In the genomic region with DNA sequence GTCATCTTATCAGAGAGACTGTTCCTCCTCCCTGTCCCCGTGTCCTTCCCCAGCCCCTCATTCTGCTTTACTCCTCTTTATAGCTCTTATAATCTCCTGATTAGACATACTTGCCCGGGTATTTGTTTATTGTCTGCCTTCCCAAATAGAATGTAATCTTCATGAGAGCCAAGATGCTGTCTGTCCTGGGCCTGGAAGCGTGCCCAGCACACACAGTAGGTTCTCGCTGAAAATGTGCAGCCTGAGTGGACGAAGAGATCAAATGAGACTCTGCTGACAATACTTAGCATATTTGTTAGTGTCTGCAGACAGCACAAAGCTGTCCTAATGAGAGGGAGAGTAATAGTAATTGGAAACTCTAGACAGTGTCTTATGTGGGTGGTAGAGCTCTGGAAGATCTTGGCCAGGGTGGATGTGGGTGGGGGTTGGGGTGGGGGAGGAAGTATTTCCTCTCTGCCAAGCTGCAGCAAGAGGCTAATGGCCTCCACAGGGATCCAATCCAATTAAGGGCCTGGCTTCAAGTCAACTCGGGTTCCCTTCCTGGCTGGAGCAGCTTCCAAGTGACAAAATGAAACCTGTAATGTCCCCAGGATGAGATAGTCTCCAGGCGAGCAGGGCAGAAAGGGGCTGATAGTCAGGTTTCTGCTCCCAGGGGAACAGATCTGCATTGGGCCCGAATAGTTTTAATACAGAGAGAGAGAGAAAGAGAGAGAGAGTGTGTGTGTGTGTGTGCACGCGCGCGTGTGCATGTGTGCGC, we compare ENCODE assay signal across 8 cellular contexts. TPM values are rescaled to one million over a fixed set of nuclear protein-coding genes. Genes with fewer than 3 reads are reported as not detected.
A peak's percentile ranks its signal among the peaks of the same experiment; 100 is the strongest.
DNase-seq lines count a peak whose midpoint lies in the region; ATAC-seq and TF ChIP-seq lines count a peak whose summit lies in the region.

No MANE protein-coding gene starts in this region.

- H3K4me1 ChIP-seq in GM23338 (ENCODE audit: insufficient read depth): peaks cover 46% of the 10 kb centered on the region
- peaks cover 14 to 46% (median 30%) of the 10 kb centered on the region in 9 donors for H3K4me1 ChIP-seq in heart right ventricle
- H3K4me1 ChIP-seq in skeletal muscle satellite cell (ENCODE audit: control insufficient read depth, insufficient read depth, low read length): peaks cover 17% of the 10 kb centered on the region

- H3K36me3 ChIP-seq in GM23338 (ENCODE audit: insufficient read depth): no peaks in the 10 kb centered on the region
- H3K36me3 ChIP-seq in SK-N-MC (ENCODE audit: insufficient read depth, low read length): no peaks in the 10 kb centered on the region
- H3K36me3 ChIP-seq in heart right ventricle: no peaks in the 10 kb centered on the region
- no peaks in the 10 kb centered on the region for H3K36me3 ChIP-seq in skeletal muscle satellite cell (ENCODE audit: insufficient read depth, low read length)

- no peaks in the 10 kb centered on the region; the same call in 2 of the 3 replicates for H3K9me3 Mint-ChIP-seq in GM23338

- intact Hi-C loops in heart right ventricle (cut with DNase I): no loop called here

- ATAC-seq in GM23338 (peak; percentile 50), heart right ventricle (peak; percentile 82 to 90 (median 88)), esophagus mucosa (no peak), GM18858 (IDR thresholded peaks at IDR 0.05; ENCODE audit: unreplicated experiment) (no peak)

- peaks cover 10% of the 10 kb centered on the region for H3F3A ChIP-seq in GM23338 (replicated peaks; ENCODE audit: low read depth)

- H3K4me1 Mint-ChIP-seq in GM23338: peaks cover 27% of the 10 kb centered on the region

- H3K27ac ChIP-seq in GM23338 (ENCODE audit: low read depth): peak overlapping the region; percentile 95
- H3K27ac ChIP-seq in SK-N-MC: peak overlapping the region; percentile 91
- H3K27ac ChIP-seq in heart right ventricle: peak overlapping the region; percentile 64 to 91 (median 82)

- peak overlapping the region; percentile 80 for H3K27ac Mint-ChIP-seq in GM23338

- H3K9me3 ChIP-seq in SK-N-MC (ENCODE audit: low read depth, low read length) (no peaks in the 10 kb centered on the region), heart right ventricle (no peaks in the 10 kb centered on the region), skeletal muscle satellite cell (replicated peaks; ENCODE audit: low read length) (no peaks in the 10 kb centered on the region)

- no peaks in the 10 kb centered on the region for H3K27me3 ChIP-seq in GM23338 (ENCODE audit: insufficient read depth)
- H3K27me3 ChIP-seq in heart right ventricle: no peaks in the 10 kb centered on the region
- no peaks in the 10 kb centered on the region for H3K27me3 ChIP-seq in skeletal muscle satellite cell (ENCODE audit: control insufficient read depth, insufficient read depth, low read length)

- H3K4me3 Mint-ChIP-seq in GM23338: no peak overlapping the region; the same call in 2 of the 3 replicates

- WGBS in heart right ventricle, 2 donors: 10 to 13% methylated on average over 13 of the region's 13 CpGs

- TF ChIP-seq CTCF in GM23338 (conservative IDR thresholded peaks at IDR 0.05; ENCODE audit: low read depth in 2 of 2) (no peak), heart right ventricle (IDR thresholded peaks at IDR 0.05) (no peak)

- H3K4me3 ChIP-seq in GM23338 (no peak overlapping the region), SK-N-MC (peak overlapping the region; percentile 57), heart right ventricle (peak overlapping the region in 7 of 10 donors; percentile 5 to 36 (median 32)), skeletal muscle satellite cell (ENCODE audit: low read length) (peak overlapping the region; percentile 29)

- peak overlapping the region; percentile 97 for H2AFZ ChIP-seq in GM23338

- H3K27me3 Mint-ChIP-seq in GM23338 (ENCODE audit: insufficient read depth, low read depth, poor library complexity): peaks cover 8% of the 10 kb centered on the region

- DNase-seq in GM23338 (ENCODE audit: low spot score): peak; percentile 62
- DNase-seq in SK-N-MC (ENCODE audit: low read depth, low spot score): no peak
- DNase-seq in heart right ventricle: peak; percentile 52 to 84
- no peak for DNase-seq in globus pallidus (ENCODE audit: low spot score)
- DNase-seq in kidney tubule cell (ENCODE audit: low spot score): no peak

- H3K9ac ChIP-seq in SK-N-MC (ENCODE audit: insufficient read length): peak overlapping the region; percentile 16
- H3K9ac ChIP-seq in skeletal muscle satellite cell (ENCODE audit: low read depth, low read length): no peak overlapping the region

- no peaks in the 10 kb centered on the region for H4K20me1 ChIP-seq in GM23338 (replicated peaks; ENCODE audit: insufficient read depth)

- H3K36me3 Mint-ChIP-seq in GM23338 (ENCODE audit: low read depth): no peaks in the 10 kb centered on the region

- H3K79me2 ChIP-seq in GM23338 (replicated peaks; ENCODE audit: insufficient read depth): no peaks in the 10 kb centered on the region

- H3K9me2 ChIP-seq in GM23338 (ENCODE audit: insufficient read depth): no peaks in the 10 kb centered on the region

- H3K4me2 ChIP-seq in GM23338: peak overlapping the region; percentile 59
- H3K4me2 ChIP-seq in skeletal muscle satellite cell (ENCODE audit: low read length): peak overlapping the region; percentile 71

TF ChIP-seq in GM23338, 12 proteins besides CTCF, POLR2A, EP300 and RAD21 (continues in another document):
- TF ChIP-seq JUNB (IDR thresholded peaks at IDR 0.05; ENCODE audit: unreplicated experiment) (no peak), ZNF114 (CRISPR knock-in tag; IDR thresholded peaks at IDR 0.05) (no peak), ZNF331 (CRISPR knock-in tag; IDR thresholded peaks at IDR 0.05; ENCODE audit: low read depth) (no peak), STAT1 (IDR thresholded peaks at IDR 0.05; ENCODE audit: unreplicated experiment) (no peak), NANOG (IDR thresholded peaks at IDR 0.05; ENCODE audit: borderline replicate concordance) (no peak), POLR2AphosphoS5 (IDR thresholded peaks at IDR 0.05; ENCODE audit: low read depth) (no peak), CREB1 (CRISPR knock-in tag; IDR thresholded peaks at IDR 0.05; ENCODE audit: low read depth) (no peak), EZH2phosphoT487 (IDR thresholded peaks at IDR 0.05; ENCODE audit: unreplicated experiment) (no peak), EZH2 (IDR thresholded peaks at IDR 0.05; ENCODE audit: low read depth, unreplicated experiment) (no peak)
- TF ChIP-seq, protein P1, sequence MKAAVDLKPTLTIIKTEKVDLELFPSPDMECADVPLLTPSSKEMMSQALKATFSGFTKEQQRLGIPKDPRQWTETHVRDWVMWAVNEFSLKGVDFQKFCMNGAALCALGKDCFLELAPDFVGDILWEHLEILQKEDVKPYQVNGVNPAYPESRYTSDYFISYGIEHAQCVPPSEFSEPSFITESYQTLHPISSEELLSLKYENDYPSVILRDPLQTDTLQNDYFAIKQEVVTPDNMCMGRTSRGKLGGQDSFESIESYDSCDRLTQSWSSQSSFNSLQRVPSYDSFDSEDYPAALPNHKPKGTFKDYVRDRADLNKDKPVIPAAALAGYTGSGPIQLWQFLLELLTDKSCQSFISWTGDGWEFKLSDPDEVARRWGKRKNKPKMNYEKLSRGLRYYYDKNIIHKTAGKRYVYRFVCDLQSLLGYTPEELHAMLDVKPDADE (IDR thresholded peaks at IDR 0.05): no peak
- TF ChIP-seq, protein P2, sequence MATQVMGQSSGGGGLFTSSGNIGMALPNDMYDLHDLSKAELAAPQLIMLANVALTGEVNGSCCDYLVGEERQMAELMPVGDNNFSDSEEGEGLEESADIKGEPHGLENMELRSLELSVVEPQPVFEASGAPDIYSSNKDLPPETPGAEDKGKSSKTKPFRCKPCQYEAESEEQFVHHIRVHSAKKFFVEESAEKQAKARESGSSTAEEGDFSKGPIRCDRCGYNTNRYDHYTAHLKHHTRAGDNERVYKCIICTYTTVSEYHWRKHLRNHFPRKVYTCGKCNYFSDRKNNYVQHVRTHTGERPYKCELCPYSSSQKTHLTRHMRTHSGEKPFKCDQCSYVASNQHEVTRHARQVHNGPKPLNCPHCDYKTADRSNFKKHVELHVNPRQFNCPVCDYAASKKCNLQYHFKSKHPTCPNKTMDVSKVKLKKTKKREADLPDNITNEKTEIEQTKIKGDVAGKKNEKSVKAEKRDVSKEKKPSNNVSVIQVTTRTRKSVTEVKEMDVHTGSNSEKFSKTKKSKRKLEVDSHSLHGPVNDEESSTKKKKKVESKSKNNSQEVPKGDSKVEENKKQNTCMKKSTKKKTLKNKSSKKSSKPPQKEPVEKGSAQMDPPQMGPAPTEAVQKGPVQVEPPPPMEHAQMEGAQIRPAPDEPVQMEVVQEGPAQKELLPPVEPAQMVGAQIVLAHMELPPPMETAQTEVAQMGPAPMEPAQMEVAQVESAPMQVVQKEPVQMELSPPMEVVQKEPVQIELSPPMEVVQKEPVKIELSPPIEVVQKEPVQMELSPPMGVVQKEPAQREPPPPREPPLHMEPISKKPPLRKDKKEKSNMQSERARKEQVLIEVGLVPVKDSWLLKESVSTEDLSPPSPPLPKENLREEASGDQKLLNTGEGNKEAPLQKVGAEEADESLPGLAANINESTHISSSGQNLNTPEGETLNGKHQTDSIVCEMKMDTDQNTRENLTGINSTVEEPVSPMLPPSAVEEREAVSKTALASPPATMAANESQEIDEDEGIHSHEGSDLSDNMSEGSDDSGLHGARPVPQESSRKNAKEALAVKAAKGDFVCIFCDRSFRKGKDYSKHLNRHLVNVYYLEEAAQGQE (IDR thresholded peaks at IDR 0.05; ENCODE audit: unreplicated experiment): no peak

RNA-seq across cellular contexts. Expression of a gene that starts 9.4 kb away (rescaled TPM):
- total RNA-seq in GM23338 (2014; rRNA removed; shearing (Covaris generic)): 308 and 319 TPM in 2 replicates
- polyA plus RNA-seq in GM23338 (2016; fragmentation: Nextera tagmentation; extraction: Ambion mirVana) (84.0 and 92.5 TPM in 2 replicates), heart right ventricle (100 to 1,000 TPM in 1 of 2 donors, 10 to 100 TPM in 1; 90.8 to 308 TPM)
- total RNA-seq in heart right ventricle (100 to 1,000 TPM; 256 to 511 (median 353) TPM), esophagus mucosa (56.8 TPM)
- total RNA-seq in skeletal muscle satellite cell (2012; rRNA removed): 271 and 344 TPM in 2 replicates

Comparison
In these comparisons a context has a peak if more than half of its experiments do, and no peak if none do; other contexts are left out.
1. ATAC-seq: peak in GM23338 (single experiment) and heart right ventricle (8 of 8); none in esophagus mucosa (single experiment) and GM18858 (single experiment).
2. DNase-seq: peak in GM23338 (single experiment) and heart right ventricle (2 of 2); none in SK-N-MC (single experiment), globus pallidus (single experiment) and kidney tubule cell (single experiment).
3. Peak in every context shown above with its lines, with median percentiles within 50 percentile points of each other: H3K27ac ChIP-seq.